1 cellular context compared by ENCODE assay signal in the genomic region with DNA sequence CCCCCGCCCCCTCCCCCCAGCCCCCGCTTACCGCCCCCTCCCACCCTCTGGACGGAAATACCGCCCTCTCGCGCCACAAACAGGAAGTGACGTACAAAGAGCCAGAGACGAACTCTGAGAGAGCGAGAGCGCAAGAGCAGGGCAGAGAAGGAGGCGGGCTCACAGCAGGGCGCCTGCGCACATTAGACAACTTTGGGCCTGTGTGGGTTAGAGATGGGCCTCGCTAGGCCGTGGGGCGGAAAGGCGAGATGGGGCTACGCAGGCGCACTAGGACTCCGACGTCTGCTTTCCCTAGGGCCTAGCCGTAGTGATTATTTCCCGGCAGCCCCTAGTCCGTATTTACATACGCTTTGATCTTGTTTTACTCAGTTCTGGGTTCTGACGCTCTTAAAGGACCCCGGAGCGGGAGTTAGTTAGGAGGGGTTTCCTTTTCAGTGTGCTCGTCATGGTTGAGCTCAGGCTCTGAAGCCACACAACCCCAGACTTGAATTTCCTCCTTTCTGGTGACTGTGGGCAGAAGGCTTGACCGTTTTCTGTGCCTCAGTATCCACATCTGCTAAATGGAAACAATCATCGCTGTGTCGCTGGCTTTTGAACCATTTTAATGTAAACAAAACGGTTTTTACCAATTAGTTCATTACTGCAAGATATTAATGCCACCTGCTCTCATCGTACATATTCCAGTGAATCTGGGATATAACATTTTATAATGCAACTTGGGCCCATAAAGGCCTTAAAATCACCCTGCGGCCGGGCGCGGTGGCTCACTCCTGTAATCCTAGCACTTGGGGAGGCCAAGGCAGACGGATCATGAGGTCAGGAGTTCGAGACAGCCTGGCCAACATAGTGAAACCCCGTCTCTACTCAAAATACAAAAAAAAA.
TF ChIP-seq lines count a peak whose summit lies in the region.

No MANE protein-coding gene starts in this region.

TF ChIP-seq in K562, 482 proteins besides CTCF, POLR2A, EP300 and RAD21 (continued from another document and continues in another):
- TF ChIP-seq, protein P1, sequence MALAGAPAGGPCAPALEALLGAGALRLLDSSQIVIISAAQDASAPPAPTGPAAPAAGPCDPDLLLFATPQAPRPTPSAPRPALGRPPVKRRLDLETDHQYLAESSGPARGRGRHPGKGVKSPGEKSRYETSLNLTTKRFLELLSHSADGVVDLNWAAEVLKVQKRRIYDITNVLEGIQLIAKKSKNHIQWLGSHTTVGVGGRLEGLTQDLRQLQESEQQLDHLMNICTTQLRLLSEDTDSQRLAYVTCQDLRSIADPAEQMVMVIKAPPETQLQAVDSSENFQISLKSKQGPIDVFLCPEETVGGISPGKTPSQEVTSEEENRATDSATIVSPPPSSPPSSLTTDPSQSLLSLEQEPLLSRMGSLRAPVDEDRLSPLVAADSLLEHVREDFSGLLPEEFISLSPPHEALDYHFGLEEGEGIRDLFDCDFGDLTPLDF (CRISPR knock-in tag; IDR thresholded peaks at IDR 0.05): no peak
- TF ChIP-seq DPF2 (IDR thresholded peaks at IDR 0.05) (0 out of 2 replicates have a peak, but pooled peaks have one; percentile 35), MCM2 (IDR thresholded peaks at IDR 0.05; ENCODE audit: low read depth) (no peak), STAG1 (CRISPR knock-in tag; IDR thresholded peaks at IDR 0.05; ENCODE audit: borderline replicate concordance) (no peak), SMARCE1 (IDR thresholded peaks at IDR 0.05) (no peak), CBX1 (IDR thresholded peaks at IDR 0.05; ENCODE audit: low read depth) (peak; percentile 69; the same call in 1 of the 2 replicates), CTBP1 (IDR thresholded peaks at IDR 0.05; ENCODE audit: borderline replicate concordance) (no peak), SRSF9 (IDR thresholded peaks at IDR 0.05; ENCODE audit: borderline replicate concordance, low read depth, low read length) (no peak), IFI16 (CRISPR knock-in tag; IDR thresholded peaks at IDR 0.05) (no peak), HMGN3 (IDR thresholded peaks at IDR 0.05; ENCODE audit: borderline replicate concordance, extremely low read depth, insufficient read length, low read depth, low read length) (no peak), SUPT5H (IDR thresholded peaks at IDR 0.05) (peak; percentile 19; the same call in 1 of the 2 replicates), PHTF2 (CRISPR knock-in tag; IDR thresholded peaks at IDR 0.05) (no peak), ZNF764 (CRISPR knock-in tag; IDR thresholded peaks at IDR 0.05; ENCODE audit: low read depth) (no peak), FUS (optimal IDR thresholded peaks at IDR 0.05; ENCODE audit: low read depth, low read length) (no peak), GTF2A2 (tag; IDR thresholded peaks at IDR 0.05) (no peak), HLTF (IDR thresholded peaks at IDR 0.05) (no peak), RB1 (IDR thresholded peaks at IDR 0.05; ENCODE audit: low read depth) (no peak), ETV5 (CRISPR knock-in tag; IDR thresholded peaks at IDR 0.05; ENCODE audit: low read depth) (no peak), CHD4 (IDR thresholded peaks at IDR 0.05; ENCODE audit: insufficient read depth, insufficient replicate concordance, low read depth, low read length, poor library complexity, severe bottlenecking) (peak; percentile 83), HMG20A (CRISPR knock-in tag; conservative IDR thresholded peaks at IDR 0.05) (no peak), TCF7 (IDR thresholded peaks at IDR 0.05; ENCODE audit: borderline replicate concordance) (peak; percentile 92)
- TF ChIP-seq, protein P2, sequence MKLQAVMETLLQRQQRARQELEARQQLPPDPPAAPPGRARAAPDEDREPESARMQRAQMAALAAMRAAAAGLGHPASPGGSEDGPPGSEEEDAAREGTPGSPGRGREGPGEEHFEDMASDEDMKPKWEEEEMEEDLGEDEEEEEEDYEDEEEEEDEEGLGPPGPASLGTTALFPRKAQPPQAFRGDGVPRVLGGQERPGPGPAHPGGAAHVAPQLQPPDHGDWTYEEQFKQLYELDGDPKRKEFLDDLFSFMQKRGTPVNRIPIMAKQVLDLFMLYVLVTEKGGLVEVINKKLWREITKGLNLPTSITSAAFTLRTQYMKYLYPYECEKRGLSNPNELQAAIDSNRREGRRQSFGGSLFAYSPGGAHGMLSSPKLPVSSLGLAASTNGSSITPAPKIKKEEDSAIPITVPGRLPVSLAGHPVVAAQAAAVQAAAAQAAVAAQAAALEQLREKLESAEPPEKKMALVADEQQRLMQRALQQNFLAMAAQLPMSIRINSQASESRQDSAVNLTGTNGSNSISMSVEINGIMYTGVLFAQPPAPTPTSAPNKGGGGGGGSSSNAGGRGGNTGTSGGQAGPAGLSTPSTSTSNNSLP (IDR thresholded peaks at IDR 0.05; ENCODE audit: borderline replicate concordance, low read depth, low read length): no peak
- TF ChIP-seq, protein P3, sequence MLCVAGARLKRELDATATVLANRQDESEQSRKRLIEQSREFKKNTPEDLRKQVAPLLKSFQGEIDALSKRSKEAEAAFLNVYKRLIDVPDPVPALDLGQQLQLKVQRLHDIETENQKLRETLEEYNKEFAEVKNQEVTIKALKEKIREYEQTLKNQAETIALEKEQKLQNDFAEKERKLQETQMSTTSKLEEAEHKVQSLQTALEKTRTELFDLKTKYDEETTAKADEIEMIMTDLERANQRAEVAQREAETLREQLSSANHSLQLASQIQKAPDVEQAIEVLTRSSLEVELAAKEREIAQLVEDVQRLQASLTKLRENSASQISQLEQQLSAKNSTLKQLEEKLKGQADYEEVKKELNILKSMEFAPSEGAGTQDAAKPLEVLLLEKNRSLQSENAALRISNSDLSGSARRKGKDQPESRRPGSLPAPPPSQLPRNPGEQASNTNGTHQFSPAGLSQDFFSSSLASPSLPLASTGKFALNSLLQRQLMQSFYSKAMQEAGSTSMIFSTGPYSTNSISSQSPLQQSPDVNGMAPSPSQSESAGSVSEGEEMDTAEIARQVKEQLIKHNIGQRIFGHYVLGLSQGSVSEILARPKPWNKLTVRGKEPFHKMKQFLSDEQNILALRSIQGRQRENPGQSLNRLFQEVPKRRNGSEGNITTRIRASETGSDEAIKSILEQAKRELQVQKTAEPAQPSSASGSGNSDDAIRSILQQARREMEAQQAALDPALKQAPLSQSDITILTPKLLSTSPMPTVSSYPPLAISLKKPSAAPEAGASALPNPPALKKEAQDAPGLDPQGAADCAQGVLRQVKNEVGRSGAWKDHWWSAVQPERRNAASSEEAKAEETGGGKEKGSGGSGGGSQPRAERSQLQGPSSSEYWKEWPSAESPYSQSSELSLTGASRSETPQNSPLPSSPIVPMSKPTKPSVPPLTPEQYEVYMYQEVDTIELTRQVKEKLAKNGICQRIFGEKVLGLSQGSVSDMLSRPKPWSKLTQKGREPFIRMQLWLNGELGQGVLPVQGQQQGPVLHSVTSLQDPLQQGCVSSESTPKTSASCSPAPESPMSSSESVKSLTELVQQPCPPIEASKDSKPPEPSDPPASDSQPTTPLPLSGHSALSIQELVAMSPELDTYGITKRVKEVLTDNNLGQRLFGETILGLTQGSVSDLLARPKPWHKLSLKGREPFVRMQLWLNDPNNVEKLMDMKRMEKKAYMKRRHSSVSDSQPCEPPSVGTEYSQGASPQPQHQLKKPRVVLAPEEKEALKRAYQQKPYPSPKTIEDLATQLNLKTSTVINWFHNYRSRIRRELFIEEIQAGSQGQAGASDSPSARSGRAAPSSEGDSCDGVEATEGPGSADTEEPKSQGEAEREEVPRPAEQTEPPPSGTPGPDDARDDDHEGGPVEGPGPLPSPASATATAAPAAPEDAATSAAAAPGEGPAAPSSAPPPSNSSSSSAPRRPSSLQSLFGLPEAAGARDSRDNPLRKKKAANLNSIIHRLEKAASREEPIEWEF (CRISPR knock-in tag; IDR thresholded peaks at IDR 0.05): no peak
- TF ChIP-seq, protein P4, sequence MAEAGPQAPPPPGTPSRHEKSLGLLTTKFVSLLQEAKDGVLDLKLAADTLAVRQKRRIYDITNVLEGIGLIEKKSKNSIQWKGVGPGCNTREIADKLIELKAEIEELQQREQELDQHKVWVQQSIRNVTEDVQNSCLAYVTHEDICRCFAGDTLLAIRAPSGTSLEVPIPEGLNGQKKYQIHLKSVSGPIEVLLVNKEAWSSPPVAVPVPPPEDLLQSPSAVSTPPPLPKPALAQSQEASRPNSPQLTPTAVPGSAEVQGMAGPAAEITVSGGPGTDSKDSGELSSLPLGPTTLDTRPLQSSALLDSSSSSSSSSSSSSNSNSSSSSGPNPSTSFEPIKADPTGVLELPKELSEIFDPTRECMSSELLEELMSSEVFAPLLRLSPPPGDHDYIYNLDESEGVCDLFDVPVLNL (CRISPR knock-in tag; IDR thresholded peaks at IDR 0.05; ENCODE audit: low read depth): no peak
- TF ChIP-seq, protein P5, sequence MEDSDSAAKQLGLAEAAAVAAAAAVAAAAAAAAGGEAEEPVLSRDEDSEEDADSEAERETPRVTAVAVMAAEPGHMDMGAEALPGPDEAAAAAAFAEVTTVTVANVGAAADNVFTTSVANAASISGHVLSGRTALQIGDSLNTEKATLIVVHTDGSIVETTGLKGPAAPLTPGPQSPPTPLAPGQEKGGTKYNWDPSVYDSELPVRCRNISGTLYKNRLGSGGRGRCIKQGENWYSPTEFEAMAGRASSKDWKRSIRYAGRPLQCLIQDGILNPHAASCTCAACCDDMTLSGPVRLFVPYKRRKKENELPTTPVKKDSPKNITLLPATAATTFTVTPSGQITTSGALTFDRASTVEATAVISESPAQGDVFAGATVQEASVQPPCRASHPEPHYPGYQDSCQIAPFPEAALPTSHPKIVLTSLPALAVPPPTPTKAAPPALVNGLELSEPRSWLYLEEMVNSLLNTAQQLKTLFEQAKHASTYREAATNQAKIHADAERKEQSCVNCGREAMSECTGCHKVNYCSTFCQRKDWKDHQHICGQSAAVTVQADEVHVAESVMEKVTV (CRISPR knock-in tag; IDR thresholded peaks at IDR 0.05): no peak
- TF ChIP-seq, protein P6, sequence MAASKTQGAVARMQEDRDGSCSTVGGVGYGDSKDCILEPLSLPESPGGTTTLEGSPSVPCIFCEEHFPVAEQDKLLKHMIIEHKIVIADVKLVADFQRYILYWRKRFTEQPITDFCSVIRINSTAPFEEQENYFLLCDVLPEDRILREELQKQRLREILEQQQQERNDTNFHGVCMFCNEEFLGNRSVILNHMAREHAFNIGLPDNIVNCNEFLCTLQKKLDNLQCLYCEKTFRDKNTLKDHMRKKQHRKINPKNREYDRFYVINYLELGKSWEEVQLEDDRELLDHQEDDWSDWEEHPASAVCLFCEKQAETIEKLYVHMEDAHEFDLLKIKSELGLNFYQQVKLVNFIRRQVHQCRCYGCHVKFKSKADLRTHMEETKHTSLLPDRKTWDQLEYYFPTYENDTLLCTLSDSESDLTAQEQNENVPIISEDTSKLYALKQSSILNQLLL (CRISPR knock-in tag; IDR thresholded peaks at IDR 0.05; ENCODE audit: borderline replicate concordance): no peak
- TF ChIP-seq, protein P7, sequence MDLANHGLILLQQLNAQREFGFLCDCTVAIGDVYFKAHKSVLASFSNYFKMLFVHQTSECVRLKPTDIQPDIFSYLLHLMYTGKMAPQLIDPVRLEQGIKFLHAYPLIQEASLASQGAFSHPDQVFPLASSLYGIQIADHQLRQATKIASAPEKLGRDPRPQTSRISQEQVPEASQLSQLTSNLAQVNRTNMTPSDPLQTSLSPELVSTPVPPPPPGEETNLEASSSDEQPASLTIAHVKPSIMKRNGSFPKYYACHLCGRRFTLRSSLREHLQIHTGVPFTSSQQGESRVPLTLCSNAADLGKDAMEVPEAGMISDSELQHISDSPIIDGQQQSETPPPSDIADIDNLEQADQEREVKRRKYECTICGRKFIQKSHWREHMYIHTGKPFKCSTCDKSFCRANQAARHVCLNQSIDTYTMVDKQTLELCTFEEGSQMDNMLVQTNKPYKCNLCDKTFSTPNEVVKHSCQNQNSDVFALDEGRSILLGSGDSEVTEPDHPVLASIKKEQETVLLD (IDR thresholded peaks at IDR 0.05): peak; percentile 92
- TF ChIP-seq, protein P8, sequence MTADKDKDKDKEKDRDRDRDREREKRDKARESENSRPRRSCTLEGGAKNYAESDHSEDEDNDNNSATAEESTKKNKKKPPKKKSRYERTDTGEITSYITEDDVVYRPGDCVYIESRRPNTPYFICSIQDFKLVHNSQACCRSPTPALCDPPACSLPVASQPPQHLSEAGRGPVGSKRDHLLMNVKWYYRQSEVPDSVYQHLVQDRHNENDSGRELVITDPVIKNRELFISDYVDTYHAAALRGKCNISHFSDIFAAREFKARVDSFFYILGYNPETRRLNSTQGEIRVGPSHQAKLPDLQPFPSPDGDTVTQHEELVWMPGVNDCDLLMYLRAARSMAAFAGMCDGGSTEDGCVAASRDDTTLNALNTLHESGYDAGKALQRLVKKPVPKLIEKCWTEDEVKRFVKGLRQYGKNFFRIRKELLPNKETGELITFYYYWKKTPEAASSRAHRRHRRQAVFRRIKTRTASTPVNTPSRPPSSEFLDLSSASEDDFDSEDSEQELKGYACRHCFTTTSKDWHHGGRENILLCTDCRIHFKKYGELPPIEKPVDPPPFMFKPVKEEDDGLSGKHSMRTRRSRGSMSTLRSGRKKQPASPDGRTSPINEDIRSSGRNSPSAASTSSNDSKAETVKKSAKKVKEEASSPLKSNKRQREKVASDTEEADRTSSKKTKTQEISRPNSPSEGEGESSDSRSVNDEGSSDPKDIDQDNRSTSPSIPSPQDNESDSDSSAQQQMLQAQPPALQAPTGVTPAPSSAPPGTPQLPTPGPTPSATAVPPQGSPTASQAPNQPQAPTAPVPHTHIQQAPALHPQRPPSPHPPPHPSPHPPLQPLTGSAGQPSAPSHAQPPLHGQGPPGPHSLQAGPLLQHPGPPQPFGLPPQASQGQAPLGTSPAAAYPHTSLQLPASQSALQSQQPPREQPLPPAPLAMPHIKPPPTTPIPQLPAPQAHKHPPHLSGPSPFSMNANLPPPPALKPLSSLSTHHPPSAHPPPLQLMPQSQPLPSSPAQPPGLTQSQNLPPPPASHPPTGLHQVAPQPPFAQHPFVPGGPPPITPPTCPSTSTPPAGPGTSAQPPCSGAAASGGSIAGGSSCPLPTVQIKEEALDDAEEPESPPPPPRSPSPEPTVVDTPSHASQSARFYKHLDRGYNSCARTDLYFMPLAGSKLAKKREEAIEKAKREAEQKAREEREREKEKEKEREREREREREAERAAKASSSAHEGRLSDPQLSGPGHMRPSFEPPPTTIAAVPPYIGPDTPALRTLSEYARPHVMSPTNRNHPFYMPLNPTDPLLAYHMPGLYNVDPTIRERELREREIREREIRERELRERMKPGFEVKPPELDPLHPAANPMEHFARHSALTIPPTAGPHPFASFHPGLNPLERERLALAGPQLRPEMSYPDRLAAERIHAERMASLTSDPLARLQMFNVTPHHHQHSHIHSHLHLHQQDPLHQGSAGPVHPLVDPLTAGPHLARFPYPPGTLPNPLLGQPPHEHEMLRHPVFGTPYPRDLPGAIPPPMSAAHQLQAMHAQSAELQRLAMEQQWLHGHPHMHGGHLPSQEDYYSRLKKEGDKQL (CRISPR knock-in tag; IDR thresholded peaks at IDR 0.05; ENCODE audit: borderline replicate concordance): no peak
- TF ChIP-seq, protein P9, sequence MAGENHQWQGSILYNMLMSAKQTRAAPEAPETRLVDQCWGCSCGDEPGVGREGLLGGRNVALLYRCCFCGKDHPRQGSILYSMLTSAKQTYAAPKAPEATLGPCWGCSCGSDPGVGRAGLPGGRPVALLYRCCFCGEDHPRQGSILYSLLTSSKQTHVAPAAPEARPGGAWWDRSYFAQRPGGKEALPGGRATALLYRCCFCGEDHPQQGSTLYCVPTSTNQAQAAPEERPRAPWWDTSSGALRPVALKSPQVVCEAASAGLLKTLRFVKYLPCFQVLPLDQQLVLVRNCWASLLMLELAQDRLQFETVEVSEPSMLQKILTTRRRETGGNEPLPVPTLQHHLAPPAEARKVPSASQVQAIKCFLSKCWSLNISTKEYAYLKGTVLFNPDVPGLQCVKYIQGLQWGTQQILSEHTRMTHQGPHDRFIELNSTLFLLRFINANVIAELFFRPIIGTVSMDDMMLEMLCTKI (IDR thresholded peaks at IDR 0.05; ENCODE audit: partially characterized antibody): no peak
- TF ChIP-seq, protein P10, sequence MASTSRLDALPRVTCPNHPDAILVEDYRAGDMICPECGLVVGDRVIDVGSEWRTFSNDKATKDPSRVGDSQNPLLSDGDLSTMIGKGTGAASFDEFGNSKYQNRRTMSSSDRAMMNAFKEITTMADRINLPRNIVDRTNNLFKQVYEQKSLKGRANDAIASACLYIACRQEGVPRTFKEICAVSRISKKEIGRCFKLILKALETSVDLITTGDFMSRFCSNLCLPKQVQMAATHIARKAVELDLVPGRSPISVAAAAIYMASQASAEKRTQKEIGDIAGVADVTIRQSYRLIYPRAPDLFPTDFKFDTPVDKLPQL (IDR thresholded peaks at IDR 0.05; ENCODE audit: extremely low read depth, insufficient read length): no peak
